8 cellular contexts compared by ENCODE assay signal in genomic region chrX:107775734-107776511, GRCh38. TPM values are rescaled to one million over a fixed set of nuclear protein-coding genes. Genes with fewer than 3 reads are reported as not detected.
DNase-seq lines count a peak whose midpoint lies in the region; ATAC-seq, FAIRE-seq and TF ChIP-seq lines count a peak whose summit lies in the region.

TSC22D3 (minus strand) TSS chrX:107775787; CDS start chrX:107775419, 368 bp downstream.

- H3K36me3 ChIP-seq in ACC112 (ENCODE audit: insufficient read depth, low read length) (no peaks in the 10 kb centered on the region), keratinocyte (ENCODE audit: control insufficient read depth in 2 of 2, extremely low read depth in 1 of 2, insufficient read depth in 2 of 2, low read length in 2 of 2) (no peaks in the 10 kb centered on the region)

- no peak for FAIRE-seq in keratinocyte (lab: Jason Lieb, UNC)

- H3K27me3 ChIP-seq in ACC112 (ENCODE audit: insufficient read depth, low read length): no peaks in the 10 kb centered on the region
- H3K27me3 ChIP-seq in keratinocyte (ENCODE audit: control insufficient read depth, extremely low read depth, insufficient read depth, low read length): peaks cover 8% of the 10 kb centered on the region

- no peaks in the 10 kb centered on the region for H3K9me1 ChIP-seq in keratinocyte (ENCODE audit: control insufficient read depth, extremely low read depth, insufficient read depth, low read length)

- H3K4me1 ChIP-seq in ACC112 (ENCODE audit: control insufficient read depth, insufficient read depth, low read length, unreplicated experiment) (no peaks in the 10 kb centered on the region), keratinocyte (ENCODE audit: control insufficient read depth, extremely low read depth, insufficient read depth, low read length) (peaks cover 6% of the 10 kb centered on the region)

- no peaks in the 10 kb centered on the region for H4K20me1 ChIP-seq in keratinocyte (ENCODE audit: control insufficient read depth, extremely low read depth, insufficient read depth, low read length)

- H3K9ac ChIP-seq in keratinocyte (ENCODE audit: control insufficient read depth, extremely low read depth, insufficient read depth, low read length): peak within 1 kb of the TSS; percentile 62

- peak within 1 kb of the TSS; percentile 82 for H3K4me3 ChIP-seq in ACC112 (ENCODE audit: low read depth, low read length)
- H3K4me3 ChIP-seq in keratinocyte (ENCODE audit: control insufficient read depth in 2 of 3, extremely low read depth in 1 of 3, insufficient read depth in 2 of 3, low read depth in 1 of 3, low read length in 3 of 3): peak within 1 kb of the TSS; percentile 29 to 57 (median 43)

- H3K9me3 ChIP-seq in keratinocyte (ENCODE audit: control insufficient read depth, low read depth, low read length): no peaks in the 10 kb centered on the region

- dilution Hi-C loops in keratinocyte (cut with MboI; ENCODE audit: extremely low pct_ligation_motif_present, low sequenced_read_pairs): no loop called here

- H2AFZ ChIP-seq in ACC112 (ENCODE audit: low read length, unreplicated experiment) (peak within 1 kb of the TSS; percentile 59), keratinocyte (ENCODE audit: control insufficient read depth, low read length) (peak within 1 kb of the TSS; percentile 52)

- peak; percentile 81 for ATAC-seq in GM18867 (IDR thresholded peaks at IDR 0.05; ENCODE audit: unreplicated experiment)
- peak; percentile 77 for ATAC-seq in HG03097 (IDR thresholded peaks at IDR 0.05; ENCODE audit: low FRiP score, unreplicated experiment)

- TF ChIP-seq CTCF in keratinocyte (optimal IDR thresholded peaks at IDR 0.05 in 1 of 3, IDR thresholded peaks at IDR 0.05 in 1 of 3, conservative IDR thresholded peaks at IDR 0.05 in 1 of 3; ENCODE audit: extremely low read depth in 1 of 3, insufficient read depth in 2 of 3, low read length in 3 of 3): peak in 2 of 3 experiments; percentile 15 to 29

- DNase-seq in NCI-H2196 treated with DMSO at 0.1 percent for 48 hours (lab: John Stamatoyannopoulos, UW; ENCODE audit: unreplicated experiment) (peak; percentile 43), cerebellum (ENCODE audit: low spot score) (peak; percentile 64), keratinocyte (ENCODE audit: low read depth, low spot score) (peak; percentile 15)
- DNase-seq in activated CD4-positive, CD25-positive, alpha-beta regulatory T cell treated with anti-CD3 and anti-CD28 coated beads, Interleukin-2, amount 50 U/mL, for 72 hours: peak; percentile 46
- DNase-seq in stimulated activated CD4-positive, alpha-beta T cell treated with anti-CD3 and anti-CD28 coated beads, Interleukin-12 subunit alpha, Interleukin-12 subunit beta, amount 100 ng/mL, for 24 hours (ENCODE audit: low read depth in 2 of 2): peak; percentile 8 to 35

- peak within 1 kb of the TSS; percentile 73 for H3K27ac ChIP-seq in ACC112 (ENCODE audit: low read depth, low read length)
- H3K27ac ChIP-seq in keratinocyte (ENCODE audit: control insufficient read depth, insufficient read depth, low read length): no peak within 1 kb of the TSS

- H3K79me2 ChIP-seq in ACC112 (ENCODE audit: control insufficient read depth, insufficient read depth, low read length, unreplicated experiment): no peaks in the 10 kb centered on the region
- H3K79me2 ChIP-seq in keratinocyte (ENCODE audit: control insufficient read depth, insufficient read depth, low read length): no peaks in the 10 kb centered on the region

- peak within 1 kb of the TSS; percentile 74 for H3K4me2 ChIP-seq in keratinocyte (ENCODE audit: control insufficient read depth, extremely low read depth, insufficient read depth, low read depth, low read length)

RNA-seq across cellular contexts. Expression of gene TSC22D3, which starts in this region (rescaled TPM):
- 40.4 TPM for total RNA-seq in cerebellum
- 24.6 to 48.5 TPM (median 35.8 TPM) in 3 replicates for polyA plus RNA-seq in keratinocyte
- 30.8 TPM for polyA plus RNA-seq in keratinocyte (2011; ENCODE audit: low read depth)
- 23.4 and 26.0 TPM in 2 replicates for polyA plus RNA-seq in keratinocyte (2011; cell fraction: cytosol; rRNA removed)
- 34.7 and 43.5 TPM in 2 replicates for polyA plus RNA-seq in keratinocyte (2011; cell fraction: nucleus; rRNA removed)
- 15.8 and 47.8 TPM in 2 replicates for polyA plus RNA-seq in keratinocyte (2012; ENCODE audit: low replicate concordance)
- polyA minus RNA-seq in keratinocyte: 8.2 to 23.7 TPM (median 22.4 TPM) in 3 replicates
- 16.7 TPM for polyA minus RNA-seq in keratinocyte (2011; cell fraction: cytosol; rRNA and poly(A)+ RNA removed)
- polyA minus RNA-seq in keratinocyte (2011; cell fraction: nucleus; rRNA and poly(A)+ RNA removed): 16.8 and 17.8 TPM in 2 replicates
